In genomic region chr14:50897005-50897404, GRCh38 we compare ENCODE assay signal across 16 cellular contexts. TPM values are rescaled to one million over a fixed set of nuclear protein-coding genes. Genes with fewer than 3 reads are reported as not detected.
"Had no signal": no experiment of that assay in that cellular context is flagged by ENCODE, and none has a peak within 500 bp of the region (broad histone marks: within the 10 kb centered on the region; RNA-seq: fewer than 3 reads in every experiment).

No MANE protein-coding gene starts in this region.

RNA-seq across cellular contexts. Expression of gene ABHD12B, which starts 25.2 kb away (rescaled TPM):
- total RNA-seq: endothelial cell of umbilical vein, gastroesophageal sphincter, hepatocyte, kidney, left lung, lung microvascular endothelial cell, natural killer cell, occipital lobe, psoas muscle, renal cortical epithelial cell, right cardiac atrium, sigmoid colon, skeletal muscle tissue, stomach, subcutaneous adipose tissue, temporal lobe had no signal
